Comparison of ENCODE assay signal across 21 cellular contexts in genomic region chr6:149111556-149112115, GRCh38.
DNase-seq lines count a peak whose midpoint lies in the region; ATAC-seq, FAIRE-seq and TF ChIP-seq lines count a peak whose summit lies in the region.
"Had no signal": no experiment of that assay in that cellular context is flagged by ENCODE, and none has a peak within 500 bp of the region (broad histone marks: within the 10 kb centered on the region; RNA-seq: fewer than 3 reads in every experiment).

No MANE protein-coding gene starts in this region.

- CTCF ChIA-PET in activated B cell treated with CpG ODN at 0.5 μM for 24 hours (lab: Charles Lee), result interaction anchor here (0.6 to 1.0 kb wide), 2 partner anchors 36 to 83 kb away, joined by 3 read pairs; no protein-coding TSS in a partner anchor

- peak overlapping the region; percentile 64 for H3K27ac Mint-ChIP-seq in activated B cell treated with CpG ODN at 0.5 μM for 24 hours
- H3K27ac Mint-ChIP-seq: nephron progenitor cell, WTC11 had no signal

- H3K4me1 Mint-ChIP-seq in activated B cell treated with CpG ODN at 0.5 μM for 24 hours, result peaks cover 46% of the 10 kb centered on the region
- H3K4me1 Mint-ChIP-seq: WTC11 had no signal

- no peaks in the 10 kb centered on the region for H4K20me1 ChIP-seq in osteoblast (ENCODE audit: insufficient read depth, low read length)

- no peaks in the 10 kb centered on the region for H3K4me1 ChIP-seq in osteoblast (ENCODE audit: insufficient read depth, low read length)
- H3K4me1 ChIP-seq: colonic mucosa, SJCRH30 had no signal

- FAIRE-seq in GM12891 (lab: Jason Lieb, UNC), result peak; percentile 16

- DNase-seq in GM12891 (ENCODE audit: insufficient read length, low spot score) (no peak), activated B cell treated with CpG ODN at 0.5 μM for 24 hours (no peak), osteoblast (ENCODE audit: insufficient read length, low spot score, missing footprints) (no peak), posterior cingulate gyrus (no peak), NCI-H187 treated with DMSO at 0.1 percent for 48 hours (lab: John Stamatoyannopoulos, UW) (no peak)
- DNase-seq: activated T-cell treated with anti-CD3 and anti-CD28 coated beads, Interleukin-2, amount 50 U/mL, for 4 hours; C1 segment of cervical spinal cord; colonic mucosa; H7; hippocampal formation; IMR-90; left ventricle myocardium superior; NCI-H1436 treated with DMSO at 0.1 percent for 48 hours; NCI-H526; nephron progenitor cell; SJCRH30 had no signal

- H3K79me2 ChIP-seq in osteoblast (ENCODE audit: insufficient read depth, low read length), result no peaks in the 10 kb centered on the region

- no peak overlapping the region for H3K4me3 ChIP-seq in osteoblast (ENCODE audit: insufficient read depth, low read length)
- H3K4me3 ChIP-seq: colonic mucosa, esophagus muscularis mucosa, SJCRH30 had no signal

- H3K27me3 ChIP-seq in osteoblast (ENCODE audit: insufficient read depth, low read length), result peaks cover 34% of the 10 kb centered on the region
- H3K27me3 ChIP-seq: colonic mucosa, esophagus muscularis mucosa, SJCRH30 had no signal

- intact Hi-C loops in activated B cell treated with CpG ODN at 0.5 μM for 24 hours (cut with micrococcal nuclease) (loop anchor here (2.0 kb wide), 1 partner anchor 207 kb away; no protein-coding TSS in a partner anchor), posterior cingulate gyrus (cut with DNase I) (no loop called here)

- H3K27me3 Mint-ChIP-seq in activated B cell treated with CpG ODN at 0.5 μM for 24 hours, result no peaks in the 10 kb centered on the region

- no peaks in the 10 kb centered on the region for H3K9me3 ChIP-seq in osteoblast (ENCODE audit: low read depth, low read length)
- H3K9me3 ChIP-seq: colonic mucosa, esophagus muscularis mucosa, SJCRH30 had no signal

- H3K9me3 Mint-ChIP-seq in activated B cell treated with CpG ODN at 0.5 μM for 24 hours, result no peaks in the 10 kb centered on the region

- no peak overlapping the region for H3K4me2 ChIP-seq in osteoblast (ENCODE audit: insufficient read depth, low read length)

- peak overlapping the region; percentile 29 for H3K4me3 Mint-ChIP-seq in activated B cell treated with CpG ODN at 0.5 μM for 24 hours
- H3K4me3 Mint-ChIP-seq: activated T-cell treated with anti-CD3 and anti-CD28 coated beads, Interleukin-2, amount 50 U/mL, for 4 hours; nephron progenitor cell; WTC11 had no signal

- POLR2A ChIA-PET in activated B cell treated with CpG ODN at 0.5 μM for 24 hours (lab: Charles Lee), result no interaction called here

- no peaks in the 10 kb centered on the region for H3K36me3 Mint-ChIP-seq in activated B cell treated with CpG ODN at 0.5 μM for 24 hours (ENCODE audit: low read depth)

- no peak overlapping the region for H3K27ac ChIP-seq in osteoblast (ENCODE audit: low read depth, low read length)
- H3K27ac ChIP-seq: colonic mucosa, esophagus muscularis mucosa, SJCRH30 had no signal

- TF ChIP-seq POLR2A in GM12891 (IDR thresholded peaks at IDR 0.05; ENCODE audit: low read depth, low read length), result no peak

- no peak for TF ChIP-seq CTCF in activated B cell treated with CpG ODN at 0.5 μM for 24 hours (IDR thresholded peaks at IDR 0.05)
- no peak for TF ChIP-seq CTCF in osteoblast (IDR thresholded peaks at IDR 0.05; ENCODE audit: extremely low read depth, low read depth, low read length)

- H3K36me3 ChIP-seq in osteoblast (ENCODE audit: insufficient read depth, low read length), result no peaks in the 10 kb centered on the region
- H3K36me3 ChIP-seq: colonic mucosa, esophagus muscularis mucosa, SJCRH30 had no signal

- ATAC-seq in GM19328 (IDR thresholded peaks at IDR 0.05; ENCODE audit: unreplicated experiment) (peak; percentile 41), HG03159 (IDR thresholded peaks at IDR 0.05; ENCODE audit: unreplicated experiment) (peak; percentile 38), activated B cell treated with CpG ODN at 0.5 μM for 24 hours (ENCODE audit: low read depth) (peak; percentile 38), GM18907 (IDR thresholded peaks at IDR 0.05; ENCODE audit: unreplicated experiment) (no peak)
- ATAC-seq: activated T-cell treated with anti-CD3 and anti-CD28 coated beads, Interleukin-2, amount 50 U/mL, for 4 hours; left ventricle myocardium superior; WTC11 had no signal

- H2AFZ ChIP-seq in osteoblast (ENCODE audit: low read length), result no peak overlapping the region

TF ChIP-seq in GM12891, 5 proteins besides CTCF, POLR2A, EP300 and RAD21:
- TF ChIP-seq TAF1 (IDR thresholded peaks at IDR 0.05; ENCODE audit: low read depth, low read length) (no peak), SPI1 (IDR thresholded peaks at IDR 0.05; ENCODE audit: low read depth, low read length) (peak; percentile 90)
TF ChIP-seq in GM12891: peak in this region for 1.
